Comparison of ENCODE assay signal across 8 cellular contexts in genomic region chr11:65329944-65330403, GRCh38. TPM values are rescaled to one million over a fixed set of nuclear protein-coding genes. Genes with fewer than 3 reads are reported as not detected.
DNase-seq lines count a peak whose midpoint lies in the region; ATAC-seq and TF ChIP-seq lines count a peak whose summit lies in the region.

No MANE protein-coding gene starts in this region.

- peak; percentile 91 for TF ChIP-seq CTCF in mesothelial cell of epicardium (IDR thresholded peaks at IDR 0.05; ENCODE audit: unreplicated experiment)

- peak overlapping the region; percentile 18; the same call in 1 of the 2 replicates for H3K9ac ChIP-seq in BLaER1

- H3K9me3 ChIP-seq in BLaER1, result no peaks in the 10 kb centered on the region

- peaks cover 18% of the 10 kb centered on the region for H3K4me1 ChIP-seq in BLaER1

- no peak for ATAC-seq in activated CD8-positive, alpha-beta T cell treated with anti-CD3 and anti-CD28 coated beads, Interleukin-2, amount 10 ng/mL, durations not matched to agents 7 days and 5 days
- peak; percentile 30 for ATAC-seq in effector memory CD8-positive, alpha-beta T cell (replicated peaks)
- ATAC-seq in HG03571 (IDR thresholded peaks at IDR 0.05; ENCODE audit: unreplicated experiment), result no peak

- H3K27me3 Mint-ChIP-seq in activated CD8-positive, alpha-beta T cell treated with anti-CD3 and anti-CD28 coated beads, Interleukin-2, amount 10 ng/mL, durations not matched to agents 7 days and 5 days (ENCODE audit: low read depth), result peaks cover 4% of the 10 kb centered on the region
- H3K27me3 Mint-ChIP-seq in effector memory CD8-positive, alpha-beta T cell, result peaks cover 6 to 7% of the 10 kb centered on the region in 2 donors
- H3K27me3 Mint-ChIP-seq in mesothelial cell of epicardium (ENCODE audit: low read depth), result no peaks in the 10 kb centered on the region

- no peaks in the 10 kb centered on the region for H3K36me3 ChIP-seq in BLaER1

- POLR2A ChIA-PET in activated CD8-positive, alpha-beta T cell treated with anti-CD3 and anti-CD28 coated beads, Interleukin-2, amount 10 ng/mL, durations not matched to agents 7 days and 5 days (lab: Charles Lee), result interaction anchor here (0.9 to 2.0 kb wide), 3 partner anchors 8 to 208 kb away, joined by 3 to 5 read pairs (median 4); partner anchors contain the start of genes FAU and MRPL49

- H4K20me1 ChIP-seq in BLaER1, result peaks cover 9% of the 10 kb centered on the region

- DNase-seq in HPDE6-E6E7 (ENCODE audit: extremely low spot score), result peak; percentile 56
- DNase-seq in NCI-H82 treated with DMSO at 0.1 percent for 48 hours (lab: John Stamatoyannopoulos, UW; ENCODE audit: unreplicated experiment), result peak; percentile 66
- peak; percentile 92 for DNase-seq in activated CD8-positive, alpha-beta T cell treated with anti-CD3 and anti-CD28 coated beads, Interleukin-2, amount 10 ng/mL, durations not matched to agents 7 days and 5 days
- peak; percentile 80 to 88 (median 82) for DNase-seq in effector memory CD8-positive, alpha-beta T cell
- peak; percentile 79 to 86 for DNase-seq in mesothelial cell of epicardium (ENCODE audit: low spot score in 2 of 2, unreplicated experiment in 2 of 2)
- peak; percentile 58 to 72 for DNase-seq in stimulated activated CD8-positive, alpha-beta memory T cell treated with anti-CD3 and anti-CD28 coated beads, Interleukin-15, amount 100 ng/mL, for 48 hours (ENCODE audit: low read depth in 2 of 2)

- no peak overlapping the region for H3K4me3 ChIP-seq in BLaER1

- no peaks in the 10 kb centered on the region for H3K27me3 ChIP-seq in BLaER1

- H3K4me3 Mint-ChIP-seq in activated CD8-positive, alpha-beta T cell treated with anti-CD3 and anti-CD28 coated beads, Interleukin-2, amount 10 ng/mL, durations not matched to agents 7 days and 5 days, result no peak overlapping the region
- H3K4me3 Mint-ChIP-seq in effector memory CD8-positive, alpha-beta T cell, result no peak overlapping the region
- peak overlapping the region; percentile 39 for H3K4me3 Mint-ChIP-seq in mesothelial cell of epicardium

- peak overlapping the region; percentile 2; the same call in 1 of the 2 replicates for H3K27ac ChIP-seq in BLaER1

- no peaks in the 10 kb centered on the region for H3K9me3 Mint-ChIP-seq in activated CD8-positive, alpha-beta T cell treated with anti-CD3 and anti-CD28 coated beads, Interleukin-2, amount 10 ng/mL, durations not matched to agents 7 days and 5 days (ENCODE audit: insufficient read depth)
- H3K9me3 Mint-ChIP-seq in effector memory CD8-positive, alpha-beta T cell, result no peaks in the 10 kb centered on the region
- no peaks in the 10 kb centered on the region for H3K9me3 Mint-ChIP-seq in mesothelial cell of epicardium

- CTCF ChIA-PET in activated CD8-positive, alpha-beta T cell treated with anti-CD3 and anti-CD28 coated beads, Interleukin-2, amount 10 ng/mL, durations not matched to agents 7 days and 5 days (lab: Charles Lee), result interaction anchor here (0.6 to 9.5 kb wide), 62 partner anchors 8 to 482 kb away, joined by 3 to 215 read pairs (median 5); partner anchors contain the start of genes CDC42EP2, FAU, MRPL49 and PCNX3

- no peak overlapping the region for H3K27ac Mint-ChIP-seq in activated CD8-positive, alpha-beta T cell treated with anti-CD3 and anti-CD28 coated beads, Interleukin-2, amount 10 ng/mL, durations not matched to agents 7 days and 5 days
- H3K27ac Mint-ChIP-seq in effector memory CD8-positive, alpha-beta T cell, result peak overlapping the region in 1 of 2 donors; percentile 48
- peak overlapping the region; percentile 79 for H3K27ac Mint-ChIP-seq in mesothelial cell of epicardium

- peaks cover 7% of the 10 kb centered on the region for H3K36me3 Mint-ChIP-seq in activated CD8-positive, alpha-beta T cell treated with anti-CD3 and anti-CD28 coated beads, Interleukin-2, amount 10 ng/mL, durations not matched to agents 7 days and 5 days (ENCODE audit: low read depth)
- peaks cover 6% of the 10 kb centered on the region for H3K36me3 Mint-ChIP-seq in effector memory CD8-positive, alpha-beta T cell (ENCODE audit: insufficient read depth)
- no peaks in the 10 kb centered on the region for H3K36me3 Mint-ChIP-seq in mesothelial cell of epicardium

- H3K4me2 ChIP-seq in BLaER1, result peak overlapping the region; percentile 62

- peaks cover 16% of the 10 kb centered on the region for H3K4me1 Mint-ChIP-seq in activated CD8-positive, alpha-beta T cell treated with anti-CD3 and anti-CD28 coated beads, Interleukin-2, amount 10 ng/mL, durations not matched to agents 7 days and 5 days (ENCODE audit: low read depth)
- H3K4me1 Mint-ChIP-seq in effector memory CD8-positive, alpha-beta T cell (ENCODE audit: low read depth in 2 of 2), result peaks cover 13 to 18% of the 10 kb centered on the region in 2 donors
- H3K4me1 Mint-ChIP-seq in mesothelial cell of epicardium, result peaks cover 17% of the 10 kb centered on the region

RNA-seq across cellular contexts. Expression of gene DPF2, which starts 3.7 kb away (rescaled TPM):
- total RNA-seq in activated CD8-positive, alpha-beta T cell treated with anti-CD3 and anti-CD28 coated beads, Interleukin-2, amount 10 ng/mL, durations not matched to agents 7 days and 5 days, result 10 to 100 TPM; 56.3 to 56.9 TPM
- total RNA-seq in mesothelial cell of epicardium, result 80.1 to 85.3 TPM (median 81.3 TPM) in 3 replicates

RNA-seq across cellular contexts. Expression of gene CDC42EP2, which starts 15.3 kb away (rescaled TPM):
- total RNA-seq in activated CD8-positive, alpha-beta T cell treated with anti-CD3 and anti-CD28 coated beads, Interleukin-2, amount 10 ng/mL, durations not matched to agents 7 days and 5 days, result 1 to 10 TPM in 1 of 2 experiments, under 1 TPM in 1; 0.29 to 1.2 TPM
- 10.9 to 12.3 TPM (median 11.7 TPM) in 3 replicates for total RNA-seq in mesothelial cell of epicardium

RNA-seq across cellular contexts. Expression of gene TIGD3, which starts 24.6 kb away (rescaled TPM):
- total RNA-seq in activated CD8-positive, alpha-beta T cell treated with anti-CD3 and anti-CD28 coated beads, Interleukin-2, amount 10 ng/mL, durations not matched to agents 7 days and 5 days, result 1 to 10 TPM; 1.1 to 1.4 TPM
- 0.49 to 0.75 TPM (median 0.60 TPM) in 3 replicates for total RNA-seq in mesothelial cell of epicardium

RNA-seq across cellular contexts. Expression of gene SLC25A45, which starts 52.5 kb away (rescaled TPM):
- total RNA-seq in activated CD8-positive, alpha-beta T cell treated with anti-CD3 and anti-CD28 coated beads, Interleukin-2, amount 10 ng/mL, durations not matched to agents 7 days and 5 days, result 10 to 100 TPM; 24.5 to 28.2 TPM
- 3.9 to 4.7 TPM (median 4.7 TPM) in 3 replicates for total RNA-seq in mesothelial cell of epicardium

RNA-seq across cellular contexts. Expression of gene FRMD8, which starts 56.5 kb away (rescaled TPM):
- 10 to 100 TPM; 51.0 to 54.7 TPM for total RNA-seq in activated CD8-positive, alpha-beta T cell treated with anti-CD3 and anti-CD28 coated beads, Interleukin-2, amount 10 ng/mL, durations not matched to agents 7 days and 5 days
- total RNA-seq in mesothelial cell of epicardium, result 23.5 to 26.4 TPM (median 25.0 TPM) in 3 replicates
